ENCODE assay signal across 8 cellular contexts in the genomic region with DNA sequence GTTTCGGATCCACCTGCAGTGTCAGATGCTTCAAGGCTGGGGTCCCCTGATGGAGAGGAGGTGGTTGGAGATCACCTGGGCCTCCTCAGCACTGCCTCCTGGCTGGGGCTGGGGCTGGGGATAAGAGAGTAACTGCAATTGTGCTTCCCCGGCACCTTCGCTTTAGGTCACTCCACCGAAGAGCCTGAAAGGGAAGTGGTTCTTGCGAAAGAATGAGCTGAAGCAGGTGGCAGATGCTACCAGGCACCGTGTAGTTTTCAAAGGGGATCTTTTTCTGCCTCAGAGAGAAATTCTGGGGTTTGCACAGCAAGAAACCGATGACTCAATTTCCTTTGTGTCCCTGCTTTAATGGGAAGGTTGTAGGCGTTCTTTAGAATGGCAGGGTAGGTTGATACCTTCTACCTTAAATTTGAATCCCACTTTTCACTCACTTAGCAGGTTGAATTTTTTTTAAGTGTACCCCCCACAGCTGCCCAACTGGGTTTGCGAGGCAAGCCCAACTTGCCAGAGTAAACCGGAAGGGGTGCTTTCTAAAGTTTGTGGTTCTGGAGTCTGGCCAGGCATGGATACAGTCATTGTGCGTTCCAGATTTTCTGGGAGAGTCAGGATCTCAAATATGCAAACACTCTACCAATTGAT. TPM values are rescaled to one million over a fixed set of nuclear protein-coding genes. Genes with fewer than 3 reads are reported as not detected.
A peak's percentile ranks its signal among the peaks of the same experiment; 100 is the strongest.
DNase-seq lines count a peak whose midpoint lies in the region; ATAC-seq and TF ChIP-seq lines count a peak whose summit lies in the region.

No MANE protein-coding gene starts in this region.

- no peaks in the 10 kb centered on the region for H3K9me3 Mint-ChIP-seq in osteocyte (ENCODE audit: unreplicated experiment)

- peaks cover 74% of the 10 kb centered on the region for H3K36me3 ChIP-seq in SJSA1
- no peaks in the 10 kb centered on the region for H3K36me3 ChIP-seq in body of pancreas (replicated peaks in 1 of 2; ENCODE audit: insufficient read depth in 1 of 2, low read depth in 2 of 2)

- H3K36me3 Mint-ChIP-seq in osteocyte (ENCODE audit: unreplicated experiment): peaks cover 6% of the 10 kb centered on the region

- DNase-seq in ACHN: peak; percentile 68
- DNase-seq in SJSA1 (ENCODE audit: low read depth in 1 of 2, low spot score in 2 of 2): peak; percentile 78 to 88
- peak in 1 of 4 donors; percentile 23 for DNase-seq in body of pancreas
- no peak for DNase-seq in osteocyte (ENCODE audit: extremely low spot score, unreplicated experiment)
- DNase-seq in DMS153 (lab: John Stamatoyannopoulos, UW): no peak
- DNase-seq in DMS53 treated with DMSO at 0.1 percent for 48 hours (lab: John Stamatoyannopoulos, UW; ENCODE audit: unreplicated experiment): no peak

- H3K4me3 Mint-ChIP-seq in osteocyte (ENCODE audit: unreplicated experiment): peak overlapping the region; percentile 40

- H3K27me3 ChIP-seq in SJSA1 (replicated peaks): no peaks in the 10 kb centered on the region
- H3K27me3 ChIP-seq in body of pancreas: no peaks in the 10 kb centered on the region

- H3K27ac Mint-ChIP-seq in osteocyte (ENCODE audit: unreplicated experiment): peak overlapping the region; percentile 84

- H3K27me3 Mint-ChIP-seq in osteocyte (ENCODE audit: unreplicated experiment): no peaks in the 10 kb centered on the region

- 53 to 63% methylated on average over 10 to 11 of the region's 11 CpGs for WGBS in body of pancreas, 2 donors

- H3K9me3 ChIP-seq in SJSA1 (replicated peaks) (no peaks in the 10 kb centered on the region), body of pancreas (no peaks in the 10 kb centered on the region)

- H3K4me1 Mint-ChIP-seq in osteocyte (ENCODE audit: unreplicated experiment): peaks cover 79% of the 10 kb centered on the region

- TF ChIP-seq POLR2A in body of pancreas (IDR thresholded peaks at IDR 0.05): no peak

- TF ChIP-seq CTCF in body of pancreas (IDR thresholded peaks at IDR 0.05): no peak
- TF ChIP-seq CTCF in osteocyte (IDR thresholded peaks at IDR 0.05): no peak

- H3K4me3 ChIP-seq in SJSA1: no peak overlapping the region
- no peak overlapping the region for H3K4me3 ChIP-seq in body of pancreas

- intact Hi-C loops in body of pancreas (cut with DNase I): no loop called here

- in situ Hi-C loops in ACHN (cut with HindIII; ENCODE audit: low pct_ligation_motif_present, low pct_unique_long_range_greater_than_20kb, low sequenced_read_pairs): no loop called here

- ATAC-seq in GM19043 (IDR thresholded peaks at IDR 0.05; ENCODE audit: low read depth, unreplicated experiment) (peak; percentile 45), HG03139 (IDR thresholded peaks at IDR 0.05; ENCODE audit: unreplicated experiment) (peak; percentile 49), body of pancreas (no peak)

- H3K27ac ChIP-seq in SJSA1 (peak overlapping the region; percentile 77), body of pancreas (peak overlapping the region; percentile 11 to 50 (median 34))

- H3K4me1 ChIP-seq in SJSA1 (replicated peaks): peaks cover 71% of the 10 kb centered on the region
- H3K4me1 ChIP-seq in body of pancreas: peaks cover 79% of the 10 kb centered on the region

RNA-seq across cellular contexts. Expression of a gene that starts 5.3 kb away (rescaled TPM):
- 102 and 121 TPM in 2 replicates for total RNA-seq in SJSA1 (2014; rRNA removed; shearing (Covaris generic))
- 100 to 1,000 TPM; 266 to 433 TPM for total RNA-seq in body of pancreas
- total RNA-seq in osteocyte: 283 and 309 TPM in 2 replicates

Comparison
In these comparisons a context has a peak if more than half of its experiments do, and no peak if none do; other contexts are left out.
1. DNase-seq: peak in ACHN (single experiment) and SJSA1 (2 of 2); none in osteocyte (single experiment), DMS153 (single experiment) and DMS53 treated with DMSO at 0.1 percent for 48 hours (single experiment).